In the genomic region with DNA sequence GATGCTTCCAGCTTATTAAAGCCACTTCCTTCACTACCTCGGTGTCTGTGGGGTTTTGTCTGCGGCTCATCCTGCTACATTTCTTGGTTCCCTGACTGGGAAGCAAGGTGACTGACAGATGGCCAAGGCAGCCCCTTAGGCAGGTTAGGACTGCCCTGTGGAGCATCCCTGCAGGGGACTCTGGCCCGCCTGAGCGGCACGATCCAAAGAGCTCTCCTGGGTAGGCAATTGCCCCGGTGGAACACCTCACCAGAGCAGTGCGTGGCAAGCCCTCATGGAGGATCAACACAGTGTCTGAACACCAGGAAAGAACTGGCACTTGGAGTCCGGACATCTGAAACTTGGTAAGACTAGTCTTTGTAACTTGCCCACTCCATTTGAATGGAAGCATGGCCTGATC, we compare ENCODE assay signal across 22 cellular contexts.
DNase-seq lines count a peak whose midpoint lies in the region; ATAC-seq, FAIRE-seq and TF ChIP-seq lines count a peak whose summit lies in the region.
"Had no signal": no experiment of that assay in that cellular context is flagged by ENCODE, and none has a peak within 500 bp of the region (broad histone marks: within the 10 kb centered on the region; RNA-seq: fewer than 3 reads in every experiment).

No MANE protein-coding gene starts in this region.

- BruUV-seq in HepG2 (replicated peaks; lab: Mats Ljungman, UMichigan) (no TSS peak), PC-3 (replicated peaks; lab: Mats Ljungman, UMichigan) (no TSS peak)

- DNase-seq in HepG2 (ENCODE audit: low spot score): no peak
- no peak for DNase-seq in right lobe of liver
- no peak for DNase-seq in PC-3
- DNase-seq in kidney: peak; percentile 48
- DNase-seq in activated CD4-positive, CD25-positive, alpha-beta regulatory T cell (lab: John Stamatoyannopoulos, UW): no peak
- no peak for DNase-seq in HPDE6-E6E7 (ENCODE audit: extremely low spot score)
- DNase-seq in stimulated activated naive CD4-positive, alpha-beta T cell treated with Interleukin-2 at 50 U/mL for 16 hours (lab: John Stamatoyannopoulos, UW): no peak
- DNase-seq: Caco-2; CD4-positive, CD25-positive, alpha-beta regulatory T cell; CD8-positive, alpha-beta T cell; DMS153; DND-41; GOT3 had no signal

- H4K20me1 ChIP-seq in HepG2 (ENCODE audit: insufficient read depth, low read length) (no peaks in the 10 kb centered on the region), PC-3 (ENCODE audit: low read length) (no peaks in the 10 kb centered on the region)
- H4K20me1 ChIP-seq: BLaER1 had no signal

- FAIRE-seq in HepG2 (lab: Jason Lieb, UNC): no peak
- FAIRE-seq in kidney (lab: Jason Lieb, UNC): no peak
- FAIRE-seq: A204.1, G401.6, GM12891, GM18507, H54 had no signal

- H3K27ac ChIP-seq in HepG2 (ENCODE audit: extremely low read length, insufficient read depth, low read length) (no peak overlapping the region), right lobe of liver (no peak overlapping the region), PC-3 (ENCODE audit: low read length) (no peak overlapping the region), kidney (ENCODE audit: low read depth in 2 of 2, low read length in 2 of 2) (no peak overlapping the region)
- H3K27ac ChIP-seq: 22Rv1, BLaER1, C4-2B had no signal

- H3K4me2 ChIP-seq in HepG2 (ENCODE audit: low read depth, low read length) (no peak overlapping the region; the same call in 1 of the 2 replicates), PC-3 (ENCODE audit: low read length) (peak overlapping the region; percentile 64)
- H3K4me2 ChIP-seq: BLaER1 had no signal

- no peak overlapping the region for H3K9ac ChIP-seq in HepG2 (ENCODE audit: insufficient read depth, low read depth, low read length)
- H3K9ac ChIP-seq in PC-3 (ENCODE audit: low read length): no peak overlapping the region
- no peak overlapping the region for H3K9ac ChIP-seq in kidney (ENCODE audit: low read length in 2 of 2)
- H3K9ac ChIP-seq: BLaER1 had no signal

- ATAC-seq in HepG2 (peak; percentile 41; the same call in 2 of the 3 replicates), right lobe of liver (no peak), PC-3 (no peak; the same call in 1 of the 2 replicates)
- ATAC-seq: CD8-positive, alpha-beta T cell had no signal

- TF ChIP-seq POLR2A in HepG2 (IDR thresholded peaks at IDR 0.05; ENCODE audit: insufficient read depth in 1 of 2, low read depth in 2 of 2, low read length in 2 of 2) (no peak), right lobe of liver (IDR thresholded peaks at IDR 0.05) (no peak)

- CTCF ChIA-PET in HepG2 (lab: Yijun Ruan, JAX; ENCODE audit: low intra/inter-chr PET ratio, low total read pairs) (no interaction called here), PC-3 (lab: Charles Lee) (no interaction called here)

- intact Hi-C loops in HepG2 (cut with micrococcal nuclease; ENCODE audit: unreplicated experiment): no loop called here
- intact Hi-C loops in right lobe of liver (cut with DNase I): no loop called here
- intact Hi-C loops in PC-3 (cut with micrococcal nuclease): no loop called here
- intact Hi-C loops in kidney (cut with DNase I): no loop called here

- H3K9me3 ChIP-seq in HepG2 (ENCODE audit: low read length): no peaks in the 10 kb centered on the region
- no peaks in the 10 kb centered on the region for H3K9me3 ChIP-seq in right lobe of liver
- no peaks in the 10 kb centered on the region for H3K9me3 ChIP-seq in PC-3 (ENCODE audit: low read length)
- no peaks in the 10 kb centered on the region for H3K9me3 ChIP-seq in kidney (ENCODE audit: control insufficient read depth in 1 of 2, low read length in 2 of 2)
- H3K9me3 ChIP-seq: BLaER1, Caco-2 had no signal

- H3F3A ChIP-seq in PC-3 (ENCODE audit: low read length, unreplicated experiment): no peaks in the 10 kb centered on the region

- no peaks in the 10 kb centered on the region for H3K36me3 ChIP-seq in HepG2 (replicated peaks in 1 of 2; ENCODE audit: control insufficient read depth in 1 of 2, insufficient read depth in 2 of 2, low read length in 2 of 2)
- H3K36me3 ChIP-seq in right lobe of liver: no peaks in the 10 kb centered on the region
- H3K36me3 ChIP-seq in PC-3 (ENCODE audit: low read depth, low read length): no peaks in the 10 kb centered on the region
- H3K36me3 ChIP-seq in kidney (ENCODE audit: control insufficient read depth in 1 of 2, insufficient read depth in 2 of 2, low read length in 2 of 2): no peaks in the 10 kb centered on the region
- H3K36me3 ChIP-seq: BLaER1, HAP-1 had no signal

- in situ Hi-C loops in HepG2 (cut with HindIII; ENCODE audit: extremely low pct_ligation_motif_present, low pct_unique_long_range_greater_than_20kb): no loop called here

- H3K4me3 ChIP-seq in HepG2 (replicated peaks in 1 of 3; ENCODE audit: insufficient read depth in 1 of 3, low read depth in 2 of 3, low read length in 3 of 3) (no peak overlapping the region), right lobe of liver (no peak overlapping the region), PC-3 (ENCODE audit: low read length) (peak overlapping the region; percentile 56), kidney (ENCODE audit: low read length in 2 of 2) (no peak overlapping the region)
- H3K4me3 ChIP-seq: BLaER1, HAP-1 had no signal

- TF ChIP-seq RAD21 in HepG2 (CRISPR knock-in tag; IDR thresholded peaks at IDR 0.05): no peak

- H3K4me1 ChIP-seq in HepG2 (ENCODE audit: insufficient read depth, low read length): no peaks in the 10 kb centered on the region
- H3K4me1 ChIP-seq in right lobe of liver: no peaks in the 10 kb centered on the region
- peaks cover 8% of the 10 kb centered on the region for H3K4me1 ChIP-seq in PC-3 (ENCODE audit: insufficient read depth, low read length)
- no peaks in the 10 kb centered on the region for H3K4me1 ChIP-seq in kidney (ENCODE audit: control insufficient read depth in 1 of 2, insufficient read depth in 1 of 2, low read depth in 1 of 2, low read length in 2 of 2)
- H3K4me1 ChIP-seq: BLaER1, Caco-2, HAP-1 had no signal

- H2AFZ ChIP-seq in HepG2 (ENCODE audit: low read length) (no peak overlapping the region), PC-3 (ENCODE audit: low read length) (peak overlapping the region; percentile 79)

- TF ChIP-seq CTCF in HepG2 (CRISPR knock-in tag; IDR thresholded peaks at IDR 0.05) (no peak), right lobe of liver (IDR thresholded peaks at IDR 0.05) (no peak), PC-3 (conservative IDR thresholded peaks at IDR 0.05; ENCODE audit: low read depth, low read length) (no peak), kidney (IDR thresholded peaks at IDR 0.05; ENCODE audit: borderline replicate concordance, extremely low read depth, insufficient read depth) (no peak)

- POLR2A ChIA-PET in HepG2 (lab: Yijun Ruan, JAX) (no interaction called here), PC-3 (lab: Charles Lee; ENCODE audit: unreplicated experiment) (no interaction called here)

- TF ChIP-seq EP300 in HepG2 (IDR thresholded peaks at IDR 0.05; ENCODE audit: low read depth in 2 of 2, low read length in 2 of 2) (no peak), HepG2 (CRISPR knock-in tag; IDR thresholded peaks at IDR 0.05; ENCODE audit: borderline replicate concordance) (no peak)

- H3K79me2 ChIP-seq in HepG2 (ENCODE audit: insufficient read depth, low read length) (no peaks in the 10 kb centered on the region), PC-3 (ENCODE audit: low read length) (no peaks in the 10 kb centered on the region)

- WGBS in HepG2 (ENCODE audit: low lambda C conversion rate): no CpG with 5 or more reads among the region's 8 CpGs
- 60% methylated on average over 1 of the region's 8 CpGs for WGBS in right lobe of liver (ENCODE audit: insufficient coverage, low coverage, low lambda C conversion rate, missing lambda C conversion rate)

- no peaks in the 10 kb centered on the region for H3K9me2 ChIP-seq in PC-3 (replicated peaks; ENCODE audit: low read length)

- no peaks in the 10 kb centered on the region for H3K27me3 ChIP-seq in HepG2 (ENCODE audit: control insufficient read depth in 1 of 2, insufficient read depth in 2 of 2, low read length in 2 of 2)
- H3K27me3 ChIP-seq in right lobe of liver: no peaks in the 10 kb centered on the region
- no peaks in the 10 kb centered on the region for H3K27me3 ChIP-seq in PC-3 (ENCODE audit: low read length)
- H3K27me3 ChIP-seq: BLaER1 had no signal

TF ChIP-seq in HepG2, 621 proteins besides CTCF, POLR2A, EP300 and RAD21:
- TF ChIP-seq ZNF879 (CRISPR knock-in tag; IDR thresholded peaks at IDR 0.05) (no peak), SP140L (CRISPR knock-in tag; IDR thresholded peaks at IDR 0.05; ENCODE audit: borderline replicate concordance) (no peak)
